Comparison of ENCODE assay signal across 13 cellular contexts in genomic region chr17:9937164-9937835, GRCh38. TPM values are rescaled to one million over a fixed set of nuclear protein-coding genes. Genes with fewer than 3 reads are reported as not detected.
A peak's percentile ranks its signal among the peaks of the same experiment; 100 is the strongest.
DNase-seq lines count a peak whose midpoint lies in the region; ATAC-seq and TF ChIP-seq lines count a peak whose summit lies in the region.
"Had no signal": no experiment of that assay in that cellular context is flagged by ENCODE, and none has a peak within 500 bp of the region (broad histone marks: within the 10 kb centered on the region; RNA-seq: fewer than 3 reads in every experiment).

No MANE protein-coding gene starts in this region.

- ATAC-seq in naive thymus-derived CD8-positive, alpha-beta T cell, result no peak

- peak in 1 of 2 donors; percentile 83 for TF ChIP-seq EP300 in tibial nerve (IDR thresholded peaks at IDR 0.05)

- H3K9me3 ChIP-seq in adipocyte (ENCODE audit: control insufficient read depth, low read length), result peaks cover 12% of the 10 kb centered on the region
- peaks cover 0 to 13% (median 0%) of the 10 kb centered on the region in 4 donors for H3K9me3 ChIP-seq in tibial nerve
- H3K9me3 ChIP-seq: Caco-2 had no signal

- H3K4me1 ChIP-seq in adipocyte (ENCODE audit: control insufficient read depth, insufficient read depth, low read length) (peaks cover 32% of the 10 kb centered on the region), tibial nerve (peaks cover 0 to 25% (median 11%) of the 10 kb centered on the region in 4 donors)
- H3K4me1 ChIP-seq: Caco-2 had no signal

- no peak overlapping the region for H3K27ac Mint-ChIP-seq in activated CD4-positive, alpha-beta T cell treated with anti-CD3 and anti-CD28 coated beads, Interleukin-2, amount 10 ng/mL, durations not matched to agents 7 days and 5 days
- H3K27ac Mint-ChIP-seq in naive thymus-derived CD8-positive, alpha-beta T cell, result no peak overlapping the region
- H3K27ac Mint-ChIP-seq: activated naive CD4-positive, alpha-beta T cell treated with anti-CD3 and anti-CD28 coated beads, Interleukin-2, amount 50 U/mL, for 24 hours; mesothelial cell of epicardium had no signal

- H3K36me3 ChIP-seq in adipocyte (ENCODE audit: control insufficient read depth, insufficient read depth, low read length, severe bottlenecking), result peaks cover 10% of the 10 kb centered on the region
- H3K36me3 ChIP-seq in tibial nerve, result peaks cover 0 to 86% (median 6%) of the 10 kb centered on the region in 3 donors

- H3K27me3 ChIP-seq in adipocyte (replicated peaks; ENCODE audit: control insufficient read depth, insufficient read depth, low read length) (no peaks in the 10 kb centered on the region), tibial nerve (no peaks in the 10 kb centered on the region)

- POLR2A ChIA-PET in activated CD4-positive, alpha-beta T cell treated with anti-CD3 and anti-CD28 coated beads, Interleukin-2, amount 10 ng/mL, durations not matched to agents 7 days and 5 days (lab: Charles Lee), result no interaction called here
- POLR2A ChIA-PET in naive thymus-derived CD8-positive, alpha-beta T cell (lab: Charles Lee), result no interaction called here

- no peak overlapping the region for H3K4me3 Mint-ChIP-seq in activated CD4-positive, alpha-beta T cell treated with anti-CD3 and anti-CD28 coated beads, Interleukin-2, amount 10 ng/mL, durations not matched to agents 7 days and 5 days
- H3K4me3 Mint-ChIP-seq in naive thymus-derived CD8-positive, alpha-beta T cell, result no peak overlapping the region
- H3K4me3 Mint-ChIP-seq: activated naive CD4-positive, alpha-beta T cell treated with anti-CD3 and anti-CD28 coated beads, Interleukin-2, amount 50 U/mL, for 24 hours; mesothelial cell of epicardium had no signal

- no peak for TF ChIP-seq CTCF in tibial nerve (IDR thresholded peaks at IDR 0.05)

- H3K27me3 Mint-ChIP-seq in activated CD4-positive, alpha-beta T cell treated with anti-CD3 and anti-CD28 coated beads, Interleukin-2, amount 10 ng/mL, durations not matched to agents 7 days and 5 days, result no peaks in the 10 kb centered on the region
- H3K27me3 Mint-ChIP-seq in naive thymus-derived CD8-positive, alpha-beta T cell, result no peaks in the 10 kb centered on the region
- H3K27me3 Mint-ChIP-seq: activated naive CD4-positive, alpha-beta T cell treated with anti-CD3 and anti-CD28 coated beads, Interleukin-2, amount 50 U/mL, for 24 hours had no signal

- H3K27ac ChIP-seq in tibial nerve, result peak overlapping the region; percentile 37 to 69 (median 54)

- H3K36me3 Mint-ChIP-seq in activated CD4-positive, alpha-beta T cell treated with anti-CD3 and anti-CD28 coated beads, Interleukin-2, amount 10 ng/mL, durations not matched to agents 7 days and 5 days (ENCODE audit: low read depth), result no peaks in the 10 kb centered on the region
- no peaks in the 10 kb centered on the region for H3K36me3 Mint-ChIP-seq in naive thymus-derived CD8-positive, alpha-beta T cell
- H3K36me3 Mint-ChIP-seq: activated naive CD4-positive, alpha-beta T cell treated with anti-CD3 and anti-CD28 coated beads, Interleukin-2, amount 50 U/mL, for 24 hours had no signal

- H3K9ac ChIP-seq in adipocyte (ENCODE audit: low read length), result peak overlapping the region; percentile 24

- DNase-seq in adipocyte (ENCODE audit: low read depth), result peak; percentile 70
- peak; percentile 1 for DNase-seq in fibroblast of peridontal ligament (ENCODE audit: extremely low read depth)
- DNase-seq in myocyte (ENCODE audit: low read depth), result peak; percentile 2
- DNase-seq in tibial nerve (ENCODE audit: low spot score in 2 of 2), result peak in 1 of 2 donors; percentile 64
- DNase-seq in activated CD4-positive, alpha-beta T cell treated with anti-CD3 and anti-CD28 coated beads, Interleukin-2, amount 10 ng/mL, durations not matched to agents 7 days and 5 days, result no peak
- no peak for DNase-seq in NCI-H345 treated with DMSO at 0.1 percent for 48 hours (lab: John Stamatoyannopoulos, UW; ENCODE audit: unreplicated experiment)
- no peak for DNase-seq in stimulated activated CD4-positive, alpha-beta T cell treated with anti-CD3 and anti-CD28 coated beads, Interleukin-2, amount 100 ng/mL, for 24 hours
- no peak for DNase-seq in naive thymus-derived CD8-positive, alpha-beta T cell
- DNase-seq: Caco-2, NCI-H510A treated with DMSO at 0.1 percent for 48 hours, RPMI8226 had no signal

- WGBS in tibial nerve, 2 donors, result 44 to 55% methylated on average over 13 to 17 of the region's 17 CpGs

- H3K4me3 ChIP-seq in adipocyte (ENCODE audit: low read length) (peak overlapping the region; percentile 43), tibial nerve (no peak overlapping the region)

- H3K9me3 Mint-ChIP-seq in activated CD4-positive, alpha-beta T cell treated with anti-CD3 and anti-CD28 coated beads, Interleukin-2, amount 10 ng/mL, durations not matched to agents 7 days and 5 days, result peaks cover 5% of the 10 kb centered on the region
- peaks cover 0 to 17% (median 0%) of the 10 kb centered on the region in 9 donors for H3K9me3 Mint-ChIP-seq in naive thymus-derived CD8-positive, alpha-beta T cell
- H3K9me3 Mint-ChIP-seq: activated naive CD4-positive, alpha-beta T cell treated with anti-CD3 and anti-CD28 coated beads, Interleukin-2, amount 50 U/mL, for 24 hours; mesothelial cell of epicardium had no signal

- TF ChIP-seq POLR2A in tibial nerve (IDR thresholded peaks at IDR 0.05), result no peak

- no peaks in the 10 kb centered on the region for H3K4me1 Mint-ChIP-seq in activated CD4-positive, alpha-beta T cell treated with anti-CD3 and anti-CD28 coated beads, Interleukin-2, amount 10 ng/mL, durations not matched to agents 7 days and 5 days
- no peaks in the 10 kb centered on the region for H3K4me1 Mint-ChIP-seq in naive thymus-derived CD8-positive, alpha-beta T cell
- H3K4me1 Mint-ChIP-seq: activated naive CD4-positive, alpha-beta T cell treated with anti-CD3 and anti-CD28 coated beads, Interleukin-2, amount 50 U/mL, for 24 hours; mesothelial cell of epicardium had no signal

- CTCF ChIA-PET in activated CD4-positive, alpha-beta T cell treated with anti-CD3 and anti-CD28 coated beads, Interleukin-2, amount 10 ng/mL, durations not matched to agents 7 days and 5 days (lab: Charles Lee), result no interaction called here

RNA-seq across cellular contexts. Expression of gene RCVRN, which starts 32.2 kb away (rescaled TPM):
- total RNA-seq in myocyte (not detected in 2 replicates), tibial nerve (not detected)
- polyA plus RNA-seq in myocyte (2012), result 0.19 TPM
- not detected for total RNA-seq in activated CD4-positive, alpha-beta T cell treated with anti-CD3 and anti-CD28 coated beads, Interleukin-2, amount 10 ng/mL, durations not matched to agents 7 days and 5 days
- not detected for total RNA-seq in naive thymus-derived CD8-positive, alpha-beta T cell
- polyA plus RNA-seq in naive thymus-derived CD8-positive, alpha-beta T cell, result not detected
- total RNA-seq: Caco-2 had no signal

Comparison
In these comparisons a context has a peak if more than half of its experiments do, and no peak if none do; other contexts are left out.
1. DNase-seq: peak in adipocyte (single experiment), fibroblast of peridontal ligament (single experiment) and myocyte (single experiment); none in activated CD4-positive, alpha-beta T cell treated with anti-CD3 and anti-CD28 coated beads, Interleukin-2, amount 10 ng/mL, durations not matched to agents 7 days and 5 days (single experiment), NCI-H345 treated with DMSO at 0.1 percent for 48 hours (single experiment), stimulated activated CD4-positive, alpha-beta T cell treated with anti-CD3 and anti-CD28 coated beads, Interleukin-2, amount 100 ng/mL, for 24 hours (0 of 2) and naive thymus-derived CD8-positive, alpha-beta T cell (0 of 10).